Comparison of ENCODE assay signal across 18 cellular contexts in genomic region chr1:168361252-168361651, GRCh38.
DNase-seq lines count a peak whose midpoint lies in the region; ATAC-seq and TF ChIP-seq lines count a peak whose summit lies in the region.
"Had no signal": no experiment of that assay in that cellular context is flagged by ENCODE, and none has a peak within 500 bp of the region (broad histone marks: within the 10 kb centered on the region; RNA-seq: fewer than 3 reads in every experiment).

No MANE protein-coding gene starts in this region.

- H3K9me3 ChIP-seq in cardiac muscle cell (ENCODE audit: low read depth): no peaks in the 10 kb centered on the region
- no peaks in the 10 kb centered on the region for H3K9me3 ChIP-seq in hepatocyte (ENCODE audit: low read depth)
- H3K9me3 ChIP-seq in smooth muscle cell (replicated peaks; ENCODE audit: low read depth): no peaks in the 10 kb centered on the region
- H3K9me3 ChIP-seq: A549, BE2C, Peyer's patch had no signal

- H3K27me3 ChIP-seq in cardiac muscle cell: no peaks in the 10 kb centered on the region
- no peaks in the 10 kb centered on the region for H3K27me3 ChIP-seq in hepatocyte
- no peaks in the 10 kb centered on the region for H3K27me3 ChIP-seq in smooth muscle cell (ENCODE audit: low read depth)
- H3K27me3 ChIP-seq: BE2C, Peyer's patch had no signal

- H3K9me3 Mint-ChIP-seq in T-helper 2 cell treated with Interferon-gamma antibody and Interleukin-4, amounts not matched to agents 5 μg/mL and 100 μg/mL, for 36 hours: no peaks in the 10 kb centered on the region
- no peaks in the 10 kb centered on the region for H3K9me3 Mint-ChIP-seq in nephron progenitor cell

- H3K4me3 ChIP-seq in cardiac muscle cell (no peak overlapping the region), hepatocyte (no peak overlapping the region), smooth muscle cell (no peak overlapping the region)
- H3K4me3 ChIP-seq: A549, Peyer's patch had no signal

- TF ChIP-seq CTCF in cardiac muscle cell (IDR thresholded peaks at IDR 0.05; ENCODE audit: low read depth, low read length): no peak
- no peak for TF ChIP-seq CTCF in hepatocyte (IDR thresholded peaks at IDR 0.05; ENCODE audit: poor library complexity)
- no peak for TF ChIP-seq CTCF in smooth muscle cell (IDR thresholded peaks at IDR 0.05; ENCODE audit: borderline replicate concordance, insufficient read depth, poor library complexity, severe bottlenecking)
- TF ChIP-seq CTCF in nephron progenitor cell (IDR thresholded peaks at IDR 0.05): no peak

- DNase-seq in cardiac muscle cell (ENCODE audit: low read depth in 1 of 2, low spot score in 1 of 2): no peak
- no peak for DNase-seq in left ventricle myocardium superior
- DNase-seq in T-helper 2 cell treated with Interferon-gamma antibody and Interleukin-4, amounts not matched to agents 5 μg/mL and 100 μg/mL, for 36 hours (ENCODE audit: low spot score): no peak
- no peak for DNase-seq in hepatocyte (ENCODE audit: low spot score)
- no peak for DNase-seq in smooth muscle cell (lab: John Stamatoyannopoulos, UW; ENCODE audit: unreplicated experiment)
- no peak for DNase-seq in NCI-H2081 treated with DMSO at 0.1 percent for 48 hours (lab: John Stamatoyannopoulos, UW)
- DNase-seq in nephron progenitor cell: no peak
- DNase-seq: BE2C, DMS153, NCI-H1694, NCI-H2081, NCI-H2171 treated with DMSO at 0.1 percent for 48 hours, NCI-H524 treated with DMSO at 0.1 percent for 48 hours, NCI-H82, Peyer's patch had no signal

- H3K27ac ChIP-seq in cardiac muscle cell (peak overlapping the region; percentile 86), hepatocyte (peak overlapping the region; percentile 43), smooth muscle cell (ENCODE audit: low read depth) (peak overlapping the region; percentile 80)
- H3K27ac ChIP-seq: A549 had no signal

- no peak overlapping the region for H2AFZ ChIP-seq in hepatocyte
- H2AFZ ChIP-seq in smooth muscle cell (ENCODE audit: low read depth): peak overlapping the region; percentile 20

- H3K4me1 ChIP-seq in cardiac muscle cell (ENCODE audit: low read depth) (peaks cover 55% of the 10 kb centered on the region), hepatocyte (ENCODE audit: insufficient read depth) (peaks cover 4% of the 10 kb centered on the region), smooth muscle cell (ENCODE audit: low read depth) (no peaks in the 10 kb centered on the region)
- H3K4me1 ChIP-seq: A549, BE2C, Peyer's patch had no signal

- WGBS in hepatocyte (ENCODE audit: low lambda C conversion rate, missing lambda C conversion rate): 83% methylated on average over 2 of the region's 2 CpGs
- WGBS in smooth muscle cell (ENCODE audit: low lambda C conversion rate): 40% methylated on average over 2 of the region's 2 CpGs

- H3K79me2 ChIP-seq in hepatocyte (no peaks in the 10 kb centered on the region), smooth muscle cell (ENCODE audit: low read depth) (peaks cover 5% of the 10 kb centered on the region)

- no peaks in the 10 kb centered on the region for H3K36me3 ChIP-seq in cardiac muscle cell
- no peaks in the 10 kb centered on the region for H3K36me3 ChIP-seq in hepatocyte (replicated peaks; ENCODE audit: insufficient read depth, low read depth)
- no peaks in the 10 kb centered on the region for H3K36me3 ChIP-seq in smooth muscle cell (ENCODE audit: low read depth)
- H3K36me3 ChIP-seq: BE2C, Peyer's patch had no signal

- H3F3A ChIP-seq in smooth muscle cell (ENCODE audit: low read depth): peaks cover 17% of the 10 kb centered on the region

- peaks cover 4% of the 10 kb centered on the region for H3K36me3 Mint-ChIP-seq in T-helper 2 cell treated with Interferon-gamma antibody and Interleukin-4, amounts not matched to agents 5 μg/mL and 100 μg/mL, for 36 hours (ENCODE audit: low read depth)
- H3K36me3 Mint-ChIP-seq in nephron progenitor cell (ENCODE audit: low read depth): no peaks in the 10 kb centered on the region

- H3K9ac ChIP-seq in smooth muscle cell (ENCODE audit: low read depth): no peak overlapping the region

- no peak for ATAC-seq in left ventricle myocardium superior
- no peak for ATAC-seq in GM19452 (IDR thresholded peaks at IDR 0.05; ENCODE audit: unreplicated experiment)
- ATAC-seq: A549 had no signal

- intact Hi-C loops in left ventricle myocardium superior (cut with micrococcal nuclease): no loop called here

- H3K4me2 ChIP-seq in hepatocyte: no peak overlapping the region
- H3K4me2 ChIP-seq in smooth muscle cell: peak overlapping the region; percentile 79
- H3K4me2 ChIP-seq: A549 had no signal

- peaks cover 61% of the 10 kb centered on the region for H3K4me1 Mint-ChIP-seq in T-helper 2 cell treated with Interferon-gamma antibody and Interleukin-4, amounts not matched to agents 5 μg/mL and 100 μg/mL, for 36 hours (ENCODE audit: low read depth)
- peaks cover 3% of the 10 kb centered on the region for H3K4me1 Mint-ChIP-seq in nephron progenitor cell

- no peaks in the 10 kb centered on the region for H4K20me1 ChIP-seq in hepatocyte (ENCODE audit: insufficient read depth, poor library complexity, severe bottlenecking)
- no peaks in the 10 kb centered on the region for H4K20me1 ChIP-seq in smooth muscle cell (ENCODE audit: low read depth)

- H3K4me3 Mint-ChIP-seq in T-helper 2 cell treated with Interferon-gamma antibody and Interleukin-4, amounts not matched to agents 5 μg/mL and 100 μg/mL, for 36 hours: peak overlapping the region; percentile 35
- H3K4me3 Mint-ChIP-seq in nephron progenitor cell: no peak overlapping the region
- H3K4me3 Mint-ChIP-seq: IgD-negative memory B cell had no signal

- no peaks in the 10 kb centered on the region for H3K9me2 ChIP-seq in hepatocyte (replicated peaks; ENCODE audit: insufficient read depth)

- no peaks in the 10 kb centered on the region for H3K27me3 Mint-ChIP-seq in T-helper 2 cell treated with Interferon-gamma antibody and Interleukin-4, amounts not matched to agents 5 μg/mL and 100 μg/mL, for 36 hours (ENCODE audit: low read depth)
- H3K27me3 Mint-ChIP-seq in nephron progenitor cell (ENCODE audit: low read depth, poor library complexity): peaks cover 9% of the 10 kb centered on the region

- H3K27ac Mint-ChIP-seq in T-helper 2 cell treated with Interferon-gamma antibody and Interleukin-4, amounts not matched to agents 5 μg/mL and 100 μg/mL, for 36 hours: peak overlapping the region; percentile 32
- no peak overlapping the region for H3K27ac Mint-ChIP-seq in nephron progenitor cell
